ENCODE assay signal across 8 cellular contexts in genomic region chr16:28277537-28278388, GRCh38. TPM values are rescaled to one million over a fixed set of nuclear protein-coding genes. Genes with fewer than 3 reads are reported as not detected.
DNase-seq lines count a peak whose midpoint lies in the region; FAIRE-seq and TF ChIP-seq lines count a peak whose summit lies in the region.

No MANE protein-coding gene starts in this region.

- H3K9me3 ChIP-seq in astrocyte (ENCODE audit: insufficient read depth, low read depth, low read length) (no peaks in the 10 kb centered on the region), vagina (no peaks in the 10 kb centered on the region)

- no peak for TF ChIP-seq POLR2A in vagina (IDR thresholded peaks at IDR 0.05)

- H3K9ac ChIP-seq in astrocyte (ENCODE audit: low read length), result peak overlapping the region; percentile 78

- H3K9me3 Mint-ChIP-seq in astrocyte (ENCODE audit: unreplicated experiment), result no peaks in the 10 kb centered on the region

- peak overlapping the region; percentile 99 for H2AFZ ChIP-seq in astrocyte (ENCODE audit: low read depth, low read length)

- DNase-seq in SIG-M5 treated with dmso at 0.1 percent for 504 hours (lab: John Stamatoyannopoulos, UW; ENCODE audit: unreplicated experiment) (peak; percentile 63), SIG-M5 (lab: John Stamatoyannopoulos, UW) (no peak), NCI-H146 (lab: John Stamatoyannopoulos, UW) (peak; percentile 86), T-helper 22 cell (ENCODE audit: low read depth) (peak; percentile 55), astrocyte (ENCODE audit: low read depth) (peak; percentile 34), hepatic stellate cell (ENCODE audit: low spot score) (peak; percentile 79), renal cortical epithelial cell (ENCODE audit: low read depth) (peak; percentile 31), vagina (ENCODE audit: extremely low spot score in 2 of 2) (no peak)

- H3K27me3 ChIP-seq in astrocyte (ENCODE audit: insufficient read depth, low read length) (peaks cover 5% of the 10 kb centered on the region), vagina (no peaks in the 10 kb centered on the region)

- H3K4me1 ChIP-seq in astrocyte (ENCODE audit: insufficient read depth, low read length) (no peaks in the 10 kb centered on the region), vagina (peaks cover 8% of the 10 kb centered on the region)

- H3K4me3 ChIP-seq in astrocyte (ENCODE audit: insufficient read depth, low read depth, low read length) (peak overlapping the region; percentile 70), vagina (peak overlapping the region; percentile 38 to 39)

- H3K79me2 ChIP-seq in astrocyte (ENCODE audit: insufficient read depth, low read length), result no peaks in the 10 kb centered on the region

- no peak for FAIRE-seq in astrocyte (lab: Jason Lieb, UNC)

- H3K36me3 Mint-ChIP-seq in astrocyte (ENCODE audit: low read depth, unreplicated experiment), result no peaks in the 10 kb centered on the region

- no peaks in the 10 kb centered on the region for H3K4me1 Mint-ChIP-seq in astrocyte (ENCODE audit: low read depth, unreplicated experiment)

- H3K4me3 Mint-ChIP-seq in astrocyte (ENCODE audit: unreplicated experiment), result peak overlapping the region; percentile 74

- H3K27ac ChIP-seq in astrocyte (ENCODE audit: low read depth, low read length), result no peak overlapping the region
- no peak overlapping the region for H3K27ac ChIP-seq in vagina

- no peaks in the 10 kb centered on the region for H4K20me1 ChIP-seq in astrocyte (ENCODE audit: insufficient read depth, low read length)

- H3K36me3 ChIP-seq in astrocyte (ENCODE audit: insufficient read depth, low read length) (no peaks in the 10 kb centered on the region), vagina (no peaks in the 10 kb centered on the region)

- H3K27ac Mint-ChIP-seq in astrocyte (ENCODE audit: unreplicated experiment), result peak overlapping the region; percentile 53

- intact Hi-C loops in vagina (cut with DNase I), result no loop called here

- peak overlapping the region; percentile 95 for H3K4me2 ChIP-seq in astrocyte (ENCODE audit: low read length)

- peaks cover 37% of the 10 kb centered on the region for H3K27me3 Mint-ChIP-seq in astrocyte (ENCODE audit: low read depth, unreplicated experiment)

- TF ChIP-seq CTCF in astrocyte (IDR thresholded peaks at IDR 0.05; ENCODE audit: insufficient read depth, low read depth, low read length) (peak; percentile 81), vagina (IDR thresholded peaks at IDR 0.05) (peak; percentile 88 to 95 (median 91))

RNA-seq across cellular contexts. Expression of gene SBK1, which starts 14.6 kb away (rescaled TPM):
- total RNA-seq in astrocyte (4.0 and 7.0 TPM in 2 replicates), renal cortical epithelial cell (0.35 and 0.70 TPM in 2 replicates), vagina (0.25 TPM)

Comparison
In these comparisons a context has a peak if more than half of its experiments do, and no peak if none do; other contexts are left out.
1. DNase-seq: peak in SIG-M5 treated with dmso at 0.1 percent for 504 hours (single experiment), NCI-H146 (single experiment), T-helper 22 cell (single experiment), astrocyte (single experiment), hepatic stellate cell (single experiment) and renal cortical epithelial cell (single experiment); none in SIG-M5 (single experiment) and vagina (0 of 2).